1 cellular context compared by ENCODE assay signal in the genomic region with DNA sequence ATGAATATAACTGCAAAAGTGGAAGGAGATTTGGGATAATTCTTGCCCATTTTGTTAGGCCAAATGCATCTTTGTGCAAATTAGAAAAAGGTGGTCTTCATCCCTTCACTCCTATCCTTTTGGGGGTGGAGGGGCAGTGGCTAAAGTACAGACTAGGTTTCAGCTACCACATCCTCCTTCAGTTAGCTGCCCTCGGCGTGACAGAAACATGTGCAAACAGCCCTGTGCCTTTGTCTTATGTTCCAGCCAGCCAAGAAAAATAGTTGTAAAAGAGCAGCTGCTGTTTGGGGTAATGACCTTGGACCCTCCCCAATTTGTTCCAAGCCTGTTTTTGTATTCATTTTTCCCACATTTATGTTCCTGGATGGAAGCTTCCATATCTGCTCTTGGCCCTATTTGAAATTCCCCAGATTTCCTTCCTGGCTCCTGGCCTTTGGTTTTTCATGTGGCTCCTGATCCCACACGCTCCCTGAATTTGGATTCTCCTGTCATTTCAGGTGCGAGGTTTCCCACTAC.
TF ChIP-seq lines count a peak whose summit lies in the region.

No MANE protein-coding gene starts in this region.

TF ChIP-seq in HepG2, 621 proteins besides CTCF, POLR2A, EP300 and RAD21 (continued from another document and continues in another):
- TF ChIP-seq, protein P1, sequence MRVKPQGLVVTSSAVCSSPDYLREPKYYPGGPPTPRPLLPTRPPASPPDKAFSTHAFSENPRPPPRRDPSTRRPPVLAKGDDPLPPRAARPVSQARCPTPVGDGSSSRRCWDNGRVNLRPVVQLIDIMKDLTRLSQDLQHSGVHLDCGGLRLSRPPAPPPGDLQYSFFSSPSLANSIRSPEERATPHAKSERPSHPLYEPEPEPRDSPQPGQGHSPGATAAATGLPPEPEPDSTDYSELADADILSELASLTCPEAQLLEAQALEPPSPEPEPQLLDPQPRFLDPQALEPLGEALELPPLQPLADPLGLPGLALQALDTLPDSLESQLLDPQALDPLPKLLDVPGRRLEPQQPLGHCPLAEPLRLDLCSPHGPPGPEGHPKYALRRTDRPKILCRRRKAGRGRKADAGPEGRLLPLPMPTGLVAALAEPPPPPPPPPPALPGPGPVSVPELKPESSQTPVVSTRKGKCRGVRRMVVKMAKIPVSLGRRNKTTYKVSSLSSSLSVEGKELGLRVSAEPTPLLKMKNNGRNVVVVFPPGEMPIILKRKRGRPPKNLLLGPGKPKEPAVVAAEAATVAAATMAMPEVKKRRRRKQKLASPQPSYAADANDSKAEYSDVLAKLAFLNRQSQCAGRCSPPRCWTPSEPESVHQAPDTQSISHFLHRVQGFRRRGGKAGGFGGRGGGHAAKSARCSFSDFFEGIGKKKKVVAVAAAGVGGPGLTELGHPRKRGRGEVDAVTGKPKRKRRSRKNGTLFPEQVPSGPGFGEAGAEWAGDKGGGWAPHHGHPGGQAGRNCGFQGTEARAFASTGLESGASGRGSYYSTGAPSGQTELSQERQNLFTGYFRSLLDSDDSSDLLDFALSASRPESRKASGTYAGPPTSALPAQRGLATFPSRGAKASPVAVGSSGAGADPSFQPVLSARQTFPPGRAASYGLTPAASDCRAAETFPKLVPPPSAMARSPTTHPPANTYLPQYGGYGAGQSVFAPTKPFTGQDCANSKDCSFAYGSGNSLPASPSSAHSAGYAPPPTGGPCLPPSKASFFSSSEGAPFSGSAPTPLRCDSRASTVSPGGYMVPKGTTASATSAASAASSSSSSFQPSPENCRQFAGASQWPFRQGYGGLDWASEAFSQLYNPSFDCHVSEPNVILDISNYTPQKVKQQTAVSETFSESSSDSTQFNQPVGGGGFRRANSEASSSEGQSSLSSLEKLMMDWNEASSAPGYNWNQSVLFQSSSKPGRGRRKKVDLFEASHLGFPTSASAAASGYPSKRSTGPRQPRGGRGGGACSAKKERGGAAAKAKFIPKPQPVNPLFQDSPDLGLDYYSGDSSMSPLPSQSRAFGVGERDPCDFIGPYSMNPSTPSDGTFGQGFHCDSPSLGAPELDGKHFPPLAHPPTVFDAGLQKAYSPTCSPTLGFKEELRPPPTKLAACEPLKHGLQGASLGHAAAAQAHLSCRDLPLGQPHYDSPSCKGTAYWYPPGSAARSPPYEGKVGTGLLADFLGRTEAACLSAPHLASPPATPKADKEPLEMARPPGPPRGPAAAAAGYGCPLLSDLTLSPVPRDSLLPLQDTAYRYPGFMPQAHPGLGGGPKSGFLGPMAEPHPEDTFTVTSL (CRISPR knock-in tag; IDR thresholded peaks at IDR 0.05; ENCODE audit: borderline replicate concordance) = peak; percentile 65; the same call in 1 of the 2 replicates
- TF ChIP-seq HNF4A (CRISPR knock-in tag; IDR thresholded peaks at IDR 0.05) = peak; percentile 57
- TF ChIP-seq KLF15 (CRISPR knock-in tag; IDR thresholded peaks at IDR 0.05; ENCODE audit: borderline replicate concordance) = no peak
- no peak for TF ChIP-seq CSRNP2 (CRISPR knock-in tag; conservative IDR thresholded peaks at IDR 0.05; ENCODE audit: low read depth)
- no peak for TF ChIP-seq RBM22 (optimal IDR thresholded peaks at IDR 0.05; ENCODE audit: low read length)
- TF ChIP-seq HNF4G (IDR thresholded peaks at IDR 0.05; ENCODE audit: borderline replicate concordance, low read depth, low read length) = peak; percentile 60
- TF ChIP-seq HNF4G (CRISPR knock-in tag; IDR thresholded peaks at IDR 0.05; ENCODE audit: borderline replicate concordance, low read depth) = no peak; the same call in 1 of the 2 replicates
- TF ChIP-seq NCOR1 (IDR thresholded peaks at IDR 0.05; ENCODE audit: borderline replicate concordance, low read length) = peak; percentile 9; the same call in 1 of the 2 replicates
- TF ChIP-seq ARID4A (CRISPR knock-in tag; IDR thresholded peaks at IDR 0.05; ENCODE audit: borderline replicate concordance) = peak; percentile 36; the same call in 1 of the 2 replicates
- TF ChIP-seq MYC (CRISPR knock-in tag; IDR thresholded peaks at IDR 0.05; ENCODE audit: borderline replicate concordance) = peak; percentile 40; the same call in 1 of the 2 replicates
- no peak for TF ChIP-seq ZEB1 (IDR thresholded peaks at IDR 0.05; ENCODE audit: insufficient replicate concordance, low read depth)
- TF ChIP-seq KAT7 (CRISPR knock-in tag; IDR thresholded peaks at IDR 0.05; ENCODE audit: borderline replicate concordance) = peak; percentile 62; the same call in 1 of the 2 replicates
- TF ChIP-seq KLF9 (CRISPR knock-in tag; IDR thresholded peaks at IDR 0.05; ENCODE audit: low read depth) = no peak
- TF ChIP-seq ZNF251 (CRISPR knock-in tag; IDR thresholded peaks at IDR 0.05) = no peak
- TF ChIP-seq ZMYM3 (CRISPR knock-in tag; IDR thresholded peaks at IDR 0.05) = 0 out of 2 replicates have a peak, but pooled peaks have one; percentile 22
- TF ChIP-seq ZNF7 (CRISPR knock-in tag; IDR thresholded peaks at IDR 0.05) = no peak
- TF ChIP-seq ZNF546 (CRISPR knock-in tag; conservative IDR thresholded peaks at IDR 0.05) = no peak
- 0 out of 2 replicates have a peak, but pooled peaks have one; percentile 2 for TF ChIP-seq ZNF331 (CRISPR knock-in tag; IDR thresholded peaks at IDR 0.05)
- TF ChIP-seq MTA1 (CRISPR knock-in tag; IDR thresholded peaks at IDR 0.05; ENCODE audit: borderline replicate concordance) = no peak
- TF ChIP-seq ZBTB43 (CRISPR knock-in tag; conservative IDR thresholded peaks at IDR 0.05) = no peak
- peak; percentile 80 for TF ChIP-seq ASH2L (IDR thresholded peaks at IDR 0.05; ENCODE audit: insufficient read length, low read depth, low read length)
- no peak for TF ChIP-seq ZNF816 (CRISPR knock-in tag; IDR thresholded peaks at IDR 0.05; ENCODE audit: borderline replicate concordance)
- no peak for TF ChIP-seq CEBPZ (IDR thresholded peaks at IDR 0.05; ENCODE audit: low read length)
- TF ChIP-seq NFKB2 (CRISPR knock-in tag; IDR thresholded peaks at IDR 0.05; ENCODE audit: borderline replicate concordance) = no peak
- no peak for TF ChIP-seq ZNF772 (CRISPR knock-in tag; IDR thresholded peaks at IDR 0.05)
- no peak for TF ChIP-seq KDM5A (IDR thresholded peaks at IDR 0.05; ENCODE audit: borderline replicate concordance, low read length)
- TF ChIP-seq GATAD2A (CRISPR knock-in tag; IDR thresholded peaks at IDR 0.05) = peak; percentile 7; the same call in 1 of the 2 replicates
- peak; percentile 51; the same call in 1 of the 2 replicates for TF ChIP-seq CREM (IDR thresholded peaks at IDR 0.05)
- TF ChIP-seq CREM (CRISPR knock-in tag; IDR thresholded peaks at IDR 0.05) = no peak
- TF ChIP-seq ZNF577 (CRISPR knock-in tag; IDR thresholded peaks at IDR 0.05; ENCODE audit: borderline replicate concordance, low read depth) = no peak
- 0 out of 2 replicates have a peak, but pooled peaks have one; percentile 5 for TF ChIP-seq GATA4 (IDR thresholded peaks at IDR 0.05; ENCODE audit: borderline replicate concordance, low read depth)
- TF ChIP-seq USF2 (IDR thresholded peaks at IDR 0.05; ENCODE audit: low read depth, low read length) = no peak
- no peak for TF ChIP-seq USF2 (CRISPR knock-in tag; IDR thresholded peaks at IDR 0.05; ENCODE audit: borderline replicate concordance)
- no peak for TF ChIP-seq PHF8 (CRISPR knock-in tag; IDR thresholded peaks at IDR 0.05)
- TF ChIP-seq GLI4 (CRISPR knock-in tag; IDR thresholded peaks at IDR 0.05; ENCODE audit: borderline replicate concordance) = no peak
- no peak; the same call in 1 of the 2 replicates for TF ChIP-seq ZNF607 (CRISPR knock-in tag; IDR thresholded peaks at IDR 0.05; ENCODE audit: borderline replicate concordance)
- TF ChIP-seq, protein P2, sequence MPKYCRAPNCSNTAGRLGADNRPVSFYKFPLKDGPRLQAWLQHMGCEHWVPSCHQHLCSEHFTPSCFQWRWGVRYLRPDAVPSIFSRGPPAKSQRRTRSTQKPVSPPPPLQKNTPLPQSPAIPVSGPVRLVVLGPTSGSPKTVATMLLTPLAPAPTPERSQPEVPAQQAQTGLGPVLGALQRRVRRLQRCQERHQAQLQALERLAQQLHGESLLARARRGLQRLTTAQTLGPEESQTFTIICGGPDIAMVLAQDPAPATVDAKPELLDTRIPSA (CRISPR knock-in tag; IDR thresholded peaks at IDR 0.05; ENCODE audit: borderline replicate concordance) = no peak
- TF ChIP-seq ZNF562 (CRISPR knock-in tag; IDR thresholded peaks at IDR 0.05; ENCODE audit: borderline replicate concordance) = no peak
- no peak for TF ChIP-seq ETV5 (CRISPR knock-in tag; IDR thresholded peaks at IDR 0.05; ENCODE audit: borderline replicate concordance)
- no peak for TF ChIP-seq FOXO1 (CRISPR knock-in tag; IDR thresholded peaks at IDR 0.05)
- no peak for TF ChIP-seq SRSF9 (IDR thresholded peaks at IDR 0.05; ENCODE audit: borderline replicate concordance, insufficient read depth, low read depth, low read length, poor library complexity, severe bottlenecking)
